23 cellular contexts compared by ENCODE assay signal in the genomic region with DNA sequence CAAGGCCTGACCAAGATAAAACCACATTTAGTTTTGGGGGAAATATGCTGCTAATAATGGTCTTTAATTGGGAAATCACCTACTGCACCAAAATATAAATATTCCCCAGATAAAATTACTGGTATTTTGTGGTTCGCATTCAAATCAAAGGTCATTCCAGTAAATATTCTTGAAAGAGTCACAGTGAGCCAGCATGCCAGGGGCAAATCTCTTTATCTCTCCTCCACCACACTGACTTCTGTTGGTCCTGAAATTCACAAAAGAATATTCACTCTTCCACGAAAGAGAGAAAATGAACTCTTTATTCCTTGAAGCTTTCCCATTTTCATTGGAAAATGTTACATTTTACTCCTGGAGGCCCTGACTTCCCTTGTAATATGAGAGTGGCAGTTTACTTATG. TPM values are rescaled to one million over a fixed set of nuclear protein-coding genes. Genes with fewer than 3 reads are reported as not detected.
DNase-seq lines count a peak whose midpoint lies in the region; ATAC-seq, FAIRE-seq and TF ChIP-seq lines count a peak whose summit lies in the region.
"Had no signal": no experiment of that assay in that cellular context is flagged by ENCODE, and none has a peak within 500 bp of the region (broad histone marks: within the 10 kb centered on the region; RNA-seq: fewer than 3 reads in every experiment).

No MANE protein-coding gene starts in this region.

- no peaks in the 10 kb centered on the region for H4K20me1 ChIP-seq in BLaER1 treated with 17β-estradiol and CSF1 and Interleukin-3, amounts not matched to agents 10 nM and 100 nM

- no peak overlapping the region for H3K14ac ChIP-seq in trophoblast cell (ENCODE audit: low read length)

- H4K8ac ChIP-seq in trophoblast cell (ENCODE audit: low read depth, low read length), result no peak overlapping the region

- TF ChIP-seq CTCF in choroid plexus epithelial cell (conservative IDR thresholded peaks at IDR 0.05; ENCODE audit: low read depth, low read length) (no peak), GM20000 (IDR thresholded peaks at IDR 0.05; ENCODE audit: extremely low read depth, missing control alignments) (no peak)

- H4K12ac ChIP-seq in trophoblast cell (ENCODE audit: low read depth, low read length), result no peak overlapping the region

- no peak overlapping the region for H3K4me3 ChIP-seq in BLaER1 treated with 17β-estradiol and CSF1 and Interleukin-3, amounts not matched to agents 10 nM and 100 nM
- H3K4me3 ChIP-seq in choroid plexus epithelial cell (ENCODE audit: low read depth, low read length) (no peak overlapping the region), trophoblast cell (ENCODE audit: low read depth, low read length) (no peak overlapping the region)
- H3K4me3 ChIP-seq: heart left ventricle, pancreas, sigmoid colon had no signal

- peaks cover 6% of the 10 kb centered on the region for H3K79me1 ChIP-seq in trophoblast cell (ENCODE audit: low read length)

- no peaks in the 10 kb centered on the region for H3K27me3 ChIP-seq in BLaER1 treated with 17β-estradiol and CSF1 and Interleukin-3, amounts not matched to agents 10 nM and 100 nM
- H3K27me3 ChIP-seq in trophoblast cell (ENCODE audit: insufficient read depth, low read length), result no peaks in the 10 kb centered on the region
- H3K27me3 ChIP-seq: heart left ventricle, pancreas, sigmoid colon had no signal

- no peak for FAIRE-seq in urothelium cell line (lab: Jason Lieb, UNC)
- FAIRE-seq: pancreas had no signal

- no peak overlapping the region for H2BK12ac ChIP-seq in trophoblast cell (ENCODE audit: low read length)

- peak overlapping the region in 7 of 11 experiments; percentile 28 to 87 (median 75); a peak in 13 of 22 replicates for H3K4me2 ChIP-seq in BLaER1 treated with 17β-estradiol and CSF1 and Interleukin-3, amounts not matched to agents 10 nM and 100 nM
- H3K4me2 ChIP-seq in trophoblast cell (ENCODE audit: low read length), result no peak overlapping the region

- no peak overlapping the region for H4K91ac ChIP-seq in trophoblast cell (ENCODE audit: low read depth, low read length)

- DNase-seq in M059J (ENCODE audit: low read depth), result peak; percentile 85
- peak; percentile 30 for DNase-seq in choroid plexus epithelial cell (ENCODE audit: low read depth)
- peak in 1 of 2 donors; percentile 42 for DNase-seq in trophoblast cell
- DNase-seq in GM20000 (ENCODE audit: low spot score), result no peak
- no peak for DNase-seq in amniotic stem cell (lab: John Stamatoyannopoulos, UW)
- DNase-seq in urothelium cell line (ENCODE audit: low spot score), result no peak
- DNase-seq: activated CD4-positive, alpha-beta T cell treated with anti-CD3 and anti-CD28 coated beads, Interleukin-2, amount 10 ng/mL, durations not matched to agents 7 days and 5 days; C1 segment of cervical spinal cord; central memory CD4-positive, alpha-beta T cell; effector memory CD8-positive, alpha-beta T cell; heart left ventricle; Kasumi-1; NCI-H1417; NCI-H2107; NCI-H524; pancreas; Right ventricle myocardium superior; sigmoid colon; stimulated activated naive CD8-positive, alpha-beta T cell treated with anti-CD3 and anti-CD28 coated beads, Interleukin-15, Interleukin-2, amounts not matched to agents 100 U/mL and 50 U/mL, for 24 hours; T-cell had no signal

- H3K18ac ChIP-seq in trophoblast cell (ENCODE audit: low read length), result no peak overlapping the region

- no peaks in the 10 kb centered on the region for H3K36me3 ChIP-seq in BLaER1 treated with 17β-estradiol and CSF1 and Interleukin-3, amounts not matched to agents 10 nM and 100 nM
- no peaks in the 10 kb centered on the region for H3K36me3 ChIP-seq in trophoblast cell (ENCODE audit: control insufficient read depth in 1 of 2, insufficient read depth in 2 of 2, low read length in 2 of 2)
- H3K36me3 ChIP-seq: heart left ventricle, pancreas, sigmoid colon had no signal

- H3K4ac ChIP-seq in trophoblast cell (ENCODE audit: low read depth, low read length), result no peak overlapping the region

- ATAC-seq in GM19351 (IDR thresholded peaks at IDR 0.05; ENCODE audit: unreplicated experiment), result no peak
- ATAC-seq: effector memory CD8-positive, alpha-beta T cell; heart left ventricle; pancreas; stimulated activated naive CD8-positive, alpha-beta T cell treated with anti-CD3 and anti-CD28 coated beads, Interleukin-15, Interleukin-2, amounts not matched to agents 100 U/mL and 50 U/mL, for 24 hours; T-cell had no signal

- no peak overlapping the region for H2AK5ac ChIP-seq in trophoblast cell (ENCODE audit: low read length)

- H3K9me3 ChIP-seq in BLaER1 treated with 17β-estradiol and CSF1 and Interleukin-3, amounts not matched to agents 10 nM and 100 nM (replicated peaks in 1 of 11), result peaks cover 0 to 9% (median 0%) of the 10 kb centered on the region in 11 experiments; a peak in 2 of 22 replicates
- no peaks in the 10 kb centered on the region for H3K9me3 ChIP-seq in trophoblast cell (ENCODE audit: insufficient read depth, low read depth, low read length)
- H3K9me3 ChIP-seq: heart left ventricle, pancreas, sigmoid colon had no signal

- H3K4me1 ChIP-seq in BLaER1 treated with 17β-estradiol and CSF1 and Interleukin-3, amounts not matched to agents 10 nM and 100 nM, result peaks cover 38 to 98% (median 71%) of the 10 kb centered on the region in 10 experiments
- peaks cover 3 to 8% of the 10 kb centered on the region in 2 experiments for H3K4me1 ChIP-seq in trophoblast cell (ENCODE audit: control insufficient read depth in 1 of 2, insufficient read depth in 2 of 2, low read length in 2 of 2)
- H3K4me1 ChIP-seq: pancreas had no signal

- H3K27ac ChIP-seq in BLaER1 treated with 17β-estradiol and CSF1 and Interleukin-3, amounts not matched to agents 10 nM and 100 nM, result peak overlapping the region in 9 of 11 experiments; percentile 0 to 89 (median 44); a peak in 13 of 22 replicates
- no peak overlapping the region for H3K27ac ChIP-seq in trophoblast cell (ENCODE audit: low read depth, low read length)
- H3K27ac ChIP-seq: pancreas, sigmoid colon had no signal

- no CpG with 5 or more reads among the region's 2 CpGs for WGBS in trophoblast cell (ENCODE audit: extremely low coverage, insufficient coverage, insufficient read length)

- peak overlapping the region; percentile 23 for H2BK120ac ChIP-seq in trophoblast cell (ENCODE audit: insufficient read depth, low read length, poor library complexity)

- no peak overlapping the region for H3K23ac ChIP-seq in trophoblast cell (ENCODE audit: low read length)

- no peak overlapping the region; a peak in 1 of 22 replicates for H3K9ac ChIP-seq in BLaER1 treated with 17β-estradiol and CSF1 and Interleukin-3, amounts not matched to agents 10 nM and 100 nM
- H3K9ac ChIP-seq in trophoblast cell (ENCODE audit: low read length), result no peak overlapping the region

- no peak overlapping the region for H2AFZ ChIP-seq in trophoblast cell (ENCODE audit: insufficient read depth, low read length, poor library complexity)

- no peak overlapping the region for H2BK5ac ChIP-seq in trophoblast cell (ENCODE audit: low read depth, low read length, poor library complexity)

- H3K79me2 ChIP-seq in trophoblast cell (ENCODE audit: control insufficient read depth, insufficient read depth, low read length, poor library complexity), result no peaks in the 10 kb centered on the region

RNA-seq across cellular contexts. Expression of gene ZNF366, which starts 39.8 kb away (rescaled TPM):
- 0.96 and 1.4 TPM in 2 replicates for total RNA-seq in M059J (2014; rRNA removed; shearing (Covaris generic))
- 0.53 and 0.68 TPM in 2 replicates for polyA plus RNA-seq in trophoblast cell (2013)
- total RNA-seq: A673; activated CD4-positive, alpha-beta T cell treated with anti-CD3 and anti-CD28 coated beads, Interleukin-2, amount 10 ng/mL, durations not matched to agents 7 days and 5 days had no signal

Comparison
In these comparisons a context has a peak if more than half of its experiments do, and no peak if none do; other contexts are left out.
1. DNase-seq: peak in M059J (single experiment) and choroid plexus epithelial cell (single experiment); none in GM20000 (single experiment), amniotic stem cell (single experiment) and urothelium cell line (single experiment).